ENCODE assay signal across 10 cellular contexts in the genomic region with DNA sequence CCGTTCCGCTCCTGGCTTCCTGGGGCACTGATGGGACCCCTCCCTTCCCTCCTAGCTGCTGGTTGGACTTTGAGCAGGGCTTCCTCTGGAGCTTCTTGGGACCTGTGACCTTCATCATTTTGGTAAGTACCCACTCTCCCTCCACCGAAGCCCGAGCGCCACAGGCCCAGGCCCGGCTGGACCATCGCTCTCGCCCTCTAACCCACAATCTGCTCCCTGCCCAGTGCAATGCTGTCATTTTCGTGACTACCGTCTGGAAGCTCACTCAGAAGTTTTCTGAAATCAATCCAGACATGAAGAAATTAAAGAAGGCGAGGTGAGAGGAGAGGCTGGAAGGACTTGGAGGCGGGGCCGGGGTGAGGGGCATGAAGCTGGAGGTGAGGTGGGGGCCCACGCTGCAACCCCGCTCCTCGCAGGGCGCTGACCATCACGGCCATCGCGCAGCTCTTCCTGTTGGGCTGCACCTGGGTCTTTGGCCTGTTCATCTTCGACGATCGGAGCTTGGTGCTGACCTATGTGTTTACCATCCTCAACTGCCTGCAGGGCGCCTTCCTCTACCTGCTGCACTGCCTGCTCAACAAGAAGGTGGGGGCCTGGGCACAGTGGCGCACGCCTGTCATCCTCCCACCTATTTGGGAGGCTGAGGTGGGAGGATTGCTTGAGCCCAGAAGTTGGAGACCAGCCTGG. TPM values are rescaled to one million over a fixed set of nuclear protein-coding genes. Genes with fewer than 3 reads are reported as not detected.
DNase-seq lines count a peak whose midpoint lies in the region; ATAC-seq and TF ChIP-seq lines count a peak whose summit lies in the region.
"Had no signal": no experiment of that assay in that cellular context is flagged by ENCODE, and none has a peak within 500 bp of the region (broad histone marks: within the 10 kb centered on the region; RNA-seq: fewer than 3 reads in every experiment).

No MANE protein-coding gene starts in this region.

- H3K36me3 Mint-ChIP-seq in activated CD4-positive, alpha-beta T cell treated with anti-CD3 and anti-CD28 coated beads, Interleukin-2, amount 10 ng/mL, durations not matched to agents 24 days and 14 days (ENCODE audit: low read depth): peaks cover 76% of the 10 kb centered on the region
- H3K36me3 Mint-ChIP-seq in stimulated activated effector memory CD8-positive, alpha-beta T cell treated with anti-CD3 and anti-CD28 coated beads, Interleukin-12 subunit alpha, Interleukin-12 subunit beta, amount 100 ng/mL, for 72 hours: peaks cover 100% of the 10 kb centered on the region
- H3K36me3 Mint-ChIP-seq in type B pancreatic cell: no peaks in the 10 kb centered on the region

- no peak overlapping the region for H3K4me3 ChIP-seq in Peyer's patch
- H3K4me3 ChIP-seq in esophagus (ENCODE audit: low read depth in 1 of 2, low read length in 2 of 2): no peak overlapping the region
- H3K4me3 ChIP-seq: A549 had no signal

- no peak for TF ChIP-seq POLR2A in Peyer's patch (IDR thresholded peaks at IDR 0.05)

- H3K36me3 ChIP-seq in Peyer's patch: peaks cover 0 to 90% (median 0%) of the 10 kb centered on the region in 3 donors
- peaks cover 25 to 51% of the 10 kb centered on the region in 2 donors for H3K36me3 ChIP-seq in esophagus (ENCODE audit: control insufficient read depth in 2 of 2, insufficient read depth in 2 of 2, low read length in 1 of 2)

- WGBS in esophagus, 2 donors: 88 to 92% methylated on average over 21 to 26 of the region's 26 CpGs

- no peaks in the 10 kb centered on the region for H3K27me3 Mint-ChIP-seq in activated CD4-positive, alpha-beta T cell treated with anti-CD3 and anti-CD28 coated beads, Interleukin-2, amount 10 ng/mL, durations not matched to agents 24 days and 14 days
- H3K27me3 Mint-ChIP-seq in type B pancreatic cell: no peaks in the 10 kb centered on the region

- peaks cover 6% of the 10 kb centered on the region for H3K4me1 Mint-ChIP-seq in activated CD4-positive, alpha-beta T cell treated with anti-CD3 and anti-CD28 coated beads, Interleukin-2, amount 10 ng/mL, durations not matched to agents 24 days and 14 days
- peaks cover 72% of the 10 kb centered on the region for H3K4me1 Mint-ChIP-seq in stimulated activated effector memory CD8-positive, alpha-beta T cell treated with anti-CD3 and anti-CD28 coated beads, Interleukin-12 subunit alpha, Interleukin-12 subunit beta, amount 100 ng/mL, for 72 hours
- H3K4me1 Mint-ChIP-seq in type B pancreatic cell (ENCODE audit: unreplicated experiment): peaks cover 7% of the 10 kb centered on the region

- TF ChIP-seq CTCF in Peyer's patch (IDR thresholded peaks at IDR 0.05) (no peak), type B pancreatic cell (conservative IDR thresholded peaks at IDR 0.05) (no peak)

- H3K4me1 ChIP-seq in Peyer's patch (peaks cover 0 to 34% (median 3%) of the 10 kb centered on the region in 4 donors), esophagus (ENCODE audit: control insufficient read depth in 2 of 2, insufficient read depth in 2 of 2, low read length in 1 of 2) (peaks cover 3 to 5% of the 10 kb centered on the region in 2 donors)
- H3K4me1 ChIP-seq: A549 had no signal

- peak overlapping the region in 3 of 4 donors; percentile 73 to 77 (median 74) for H3K27ac ChIP-seq in Peyer's patch
- peak overlapping the region; percentile 28 to 63 for H3K27ac ChIP-seq in esophagus (ENCODE audit: low read depth in 2 of 2, low read length in 1 of 2)

- peak overlapping the region; percentile 16 for H3K27ac Mint-ChIP-seq in activated CD4-positive, alpha-beta T cell treated with anti-CD3 and anti-CD28 coated beads, Interleukin-2, amount 10 ng/mL, durations not matched to agents 24 days and 14 days
- H3K27ac Mint-ChIP-seq in stimulated activated effector memory CD8-positive, alpha-beta T cell treated with anti-CD3 and anti-CD28 coated beads, Interleukin-12 subunit alpha, Interleukin-12 subunit beta, amount 100 ng/mL, for 72 hours: peak overlapping the region; percentile 86
- no peak overlapping the region for H3K27ac Mint-ChIP-seq in type B pancreatic cell

- H3K9me3 ChIP-seq in Peyer's patch (no peaks in the 10 kb centered on the region), esophagus (ENCODE audit: control insufficient read depth in 2 of 2, insufficient read depth in 1 of 2, low read depth in 1 of 2, low read length in 1 of 2) (peaks cover 0 to 2% of the 10 kb centered on the region in 2 donors)
- H3K9me3 ChIP-seq: A549, suprapubic skin had no signal

- H3K27me3 ChIP-seq in Peyer's patch (no peaks in the 10 kb centered on the region), esophagus (ENCODE audit: control insufficient read depth in 1 of 2, insufficient read depth in 2 of 2, low read length in 2 of 2) (no peaks in the 10 kb centered on the region)
- H3K27me3 ChIP-seq: suprapubic skin had no signal

- ATAC-seq in stimulated activated effector memory CD8-positive, alpha-beta T cell treated with anti-CD3 and anti-CD28 coated beads, Interleukin-12 subunit alpha, Interleukin-12 subunit beta, amount 100 ng/mL, for 72 hours: no peak

- no peaks in the 10 kb centered on the region for H3K9me3 Mint-ChIP-seq in activated CD4-positive, alpha-beta T cell treated with anti-CD3 and anti-CD28 coated beads, Interleukin-2, amount 10 ng/mL, durations not matched to agents 24 days and 14 days
- no peaks in the 10 kb centered on the region for H3K9me3 Mint-ChIP-seq in stimulated activated effector memory CD8-positive, alpha-beta T cell treated with anti-CD3 and anti-CD28 coated beads, Interleukin-12 subunit alpha, Interleukin-12 subunit beta, amount 100 ng/mL, for 72 hours
- H3K9me3 Mint-ChIP-seq in type B pancreatic cell: no peaks in the 10 kb centered on the region

- intact Hi-C loops in activated CD4-positive, alpha-beta T cell treated with anti-CD3 and anti-CD28 coated beads, Interleukin-2, amount 10 ng/mL, durations not matched to agents 24 days and 14 days (cut with micrococcal nuclease): loop anchor here (1.0 to 2.0 kb wide), 3 partner anchors 22 to 45 kb away; no protein-coding TSS in a partner anchor

- DNase-seq in activated CD4-positive, alpha-beta T cell treated with anti-CD3 and anti-CD28 coated beads, Interleukin-2, amount 10 ng/mL, durations not matched to agents 24 days and 14 days: no peak
- no peak for DNase-seq in activated CD4-positive, alpha-beta T cell treated with anti-CD3 and anti-CD28 coated beads for 4 hours
- DNase-seq in Peyer's patch: no peak
- DNase-seq in stimulated activated effector memory CD8-positive, alpha-beta T cell treated with anti-CD3 and anti-CD28 coated beads, Interleukin-12 subunit alpha, Interleukin-12 subunit beta, amount 100 ng/mL, for 72 hours (ENCODE audit: low spot score in 2 of 2): no peak
- no peak for DNase-seq in stimulated activated CD8-positive, alpha-beta memory T cell treated with anti-CD3 and anti-CD28 coated beads, Interleukin-4, amount 100 ng/mL, for 48 hours
- no peak for DNase-seq in type B pancreatic cell (ENCODE audit: extremely low spot score, unreplicated experiment)
- DNase-seq in SW 1271 (lab: John Stamatoyannopoulos, UW): no peak

- H3K4me3 Mint-ChIP-seq in activated CD4-positive, alpha-beta T cell treated with anti-CD3 and anti-CD28 coated beads, Interleukin-2, amount 10 ng/mL, durations not matched to agents 24 days and 14 days: no peak overlapping the region
- H3K4me3 Mint-ChIP-seq in stimulated activated effector memory CD8-positive, alpha-beta T cell treated with anti-CD3 and anti-CD28 coated beads, Interleukin-12 subunit alpha, Interleukin-12 subunit beta, amount 100 ng/mL, for 72 hours: no peak overlapping the region
- H3K4me3 Mint-ChIP-seq in type B pancreatic cell: no peak overlapping the region

RNA-seq across cellular contexts. Expression of a gene that starts 12.4 kb away (rescaled TPM):
- 274 and 280 TPM in 2 replicates for total RNA-seq in activated CD4-positive, alpha-beta T cell treated with anti-CD3 and anti-CD28 coated beads, Interleukin-2, amount 10 ng/mL, durations not matched to agents 24 days and 14 days
- total RNA-seq in Peyer's patch: 100 to 1,000 TPM in 3 of 4 donors, 10 to 100 TPM in 1; 52.5 to 283 (median 115) TPM
- 100 to 1,000 TPM in 1 of 2 donors, 10 to 100 TPM in 1; 92.6 to 111 TPM for polyA plus RNA-seq in esophagus
- 71.9 and 84.3 TPM in 2 replicates for total RNA-seq in type B pancreatic cell (ENCODE audit: low replicate concordance)

RNA-seq across cellular contexts. Expression of a gene that starts 25.5 kb away (rescaled TPM):
- 206 and 209 TPM in 2 replicates for total RNA-seq in activated CD4-positive, alpha-beta T cell treated with anti-CD3 and anti-CD28 coated beads, Interleukin-2, amount 10 ng/mL, durations not matched to agents 24 days and 14 days
- total RNA-seq in Peyer's patch (100 to 1,000 TPM in 2 of 4 donors, 10 to 100 TPM in 2; 70.6 to 159 (median 110) TPM), type B pancreatic cell (ENCODE audit: low replicate concordance) (4.9 and 14.3 TPM in 2 replicates)
- 1 to 10 TPM; 4.5 to 6.1 TPM for polyA plus RNA-seq in esophagus

RNA-seq across cellular contexts. Expression of a gene that starts 26.3 kb away (rescaled TPM):
- 172 and 180 TPM in 2 replicates for total RNA-seq in activated CD4-positive, alpha-beta T cell treated with anti-CD3 and anti-CD28 coated beads, Interleukin-2, amount 10 ng/mL, durations not matched to agents 24 days and 14 days
- total RNA-seq in Peyer's patch: 100 to 1,000 TPM in 1 of 4 donors, 10 to 100 TPM in 3; 13.1 to 140 (median 28.2) TPM
- polyA plus RNA-seq in esophagus: 10 to 100 TPM; 10.7 to 12.6 TPM
- total RNA-seq in type B pancreatic cell (ENCODE audit: low replicate concordance): 63.1 and 85.3 TPM in 2 replicates
